Comparison of ENCODE assay signal across 10 cellular contexts in genomic region chr6:109478222-109478805, GRCh38. TPM values are rescaled to one million over a fixed set of nuclear protein-coding genes. Genes with fewer than 3 reads are reported as not detected.
DNase-seq lines count a peak whose midpoint lies in the region; ATAC-seq and TF ChIP-seq lines count a peak whose summit lies in the region.
"Had no signal": no experiment of that assay in that cellular context is flagged by ENCODE, and none has a peak within 500 bp of the region (broad histone marks: within the 10 kb centered on the region; RNA-seq: fewer than 3 reads in every experiment).

No MANE protein-coding gene starts in this region.

- no peaks in the 10 kb centered on the region for H3K9me3 ChIP-seq in SK-N-SH
- H3K9me3 ChIP-seq in OCI-LY1 (ENCODE audit: low read length): no peaks in the 10 kb centered on the region
- H3K9me3 ChIP-seq in effector memory CD4-positive, alpha-beta T cell (ENCODE audit: control insufficient read depth, low read length): no peaks in the 10 kb centered on the region
- peaks cover 0 to 7% of the 10 kb centered on the region in 2 donors for H3K9me3 ChIP-seq in neuronal stem cell (replicated peaks in 1 of 2; ENCODE audit: control insufficient read depth in 2 of 2, insufficient read depth in 1 of 2, low read depth in 1 of 2, low read length in 2 of 2)
- no peaks in the 10 kb centered on the region for H3K9me3 ChIP-seq in uterus

- no peak overlapping the region for H3K18ac ChIP-seq in neuronal stem cell (ENCODE audit: low read length)

- peaks cover 12% of the 10 kb centered on the region; the same call in 1 of the 2 replicates for H4K20me1 ChIP-seq in SK-N-SH (ENCODE audit: insufficient read depth)
- H4K20me1 ChIP-seq in OCI-LY1 (ENCODE audit: insufficient read depth, low read length): no peaks in the 10 kb centered on the region

- 0 out of 4 replicates have a peak overlapping the region, but pooled peaks of 1 of the 2 experiments have one; percentile 25 for H3K4me3 ChIP-seq in SK-N-SH (ENCODE audit: low read depth in 2 of 2, low read length in 1 of 2)
- H3K4me3 ChIP-seq in OCI-LY1 (ENCODE audit: low read depth, low read length, poor library complexity, severe bottlenecking): peak overlapping the region; percentile 95
- H3K4me3 ChIP-seq in effector memory CD4-positive, alpha-beta T cell (ENCODE audit: insufficient read depth, low read depth, low read length, poor library complexity, severe bottlenecking): peak overlapping the region; percentile 20
- no peak overlapping the region for H3K4me3 ChIP-seq in neuronal stem cell (ENCODE audit: low read length in 2 of 2)
- H3K4me3 ChIP-seq in uterus: no peak overlapping the region

- 90% methylated on average over 9 of the region's 9 CpGs for WGBS in SK-N-SH (ENCODE audit: low lambda C conversion rate)
- WGBS in neuronal stem cell (ENCODE audit: extremely low coverage in 2 of 2, insufficient read length in 2 of 2, insufficient replicate concordance in 1 of 2), 2 donors: no CpG with 5 or more reads among the region's 9 CpGs

- ATAC-seq in SK-N-SH treated with all-trans-retinoic acid at 6 μM for 48 hours: no peak
- ATAC-seq in GM18511 (IDR thresholded peaks at IDR 0.05; ENCODE audit: unreplicated experiment): no peak
- ATAC-seq in GM21576 (IDR thresholded peaks at IDR 0.05; ENCODE audit: unreplicated experiment): no peak

- H3K23ac ChIP-seq in neuronal stem cell (ENCODE audit: low read depth, low read length, poor library complexity): no peak overlapping the region

- no peak overlapping the region for H4K8ac ChIP-seq in neuronal stem cell (ENCODE audit: low read depth, low read length)

- no peak overlapping the region for H2BK12ac ChIP-seq in neuronal stem cell (ENCODE audit: low read length)

- H3K36me3 ChIP-seq in SK-N-SH (replicated peaks in 1 of 2; ENCODE audit: control insufficient read depth in 1 of 2, insufficient read depth in 2 of 2, low read length in 1 of 2): peaks cover 36 to 45% of the 10 kb centered on the region in 2 experiments
- peaks cover 80% of the 10 kb centered on the region for H3K36me3 ChIP-seq in OCI-LY1 (ENCODE audit: insufficient read depth, low read length)
- H3K36me3 ChIP-seq in effector memory CD4-positive, alpha-beta T cell (ENCODE audit: control insufficient read depth, insufficient read depth, low read length): peaks cover 28% of the 10 kb centered on the region
- peaks cover 20 to 80% of the 10 kb centered on the region in 2 donors for H3K36me3 ChIP-seq in neuronal stem cell (replicated peaks in 1 of 2; ENCODE audit: control insufficient read depth in 2 of 2, insufficient read depth in 2 of 2, low read length in 2 of 2)
- no peaks in the 10 kb centered on the region for H3K36me3 ChIP-seq in uterus

- H3F3A ChIP-seq in SK-N-SH (replicated peaks; ENCODE audit: insufficient read depth) (no peaks in the 10 kb centered on the region), OCI-LY1 (ENCODE audit: insufficient read depth, low read length) (no peaks in the 10 kb centered on the region)

- H3K14ac ChIP-seq in neuronal stem cell (ENCODE audit: low read length): no peak overlapping the region

- TF ChIP-seq CTCF in SK-N-SH (IDR thresholded peaks at IDR 0.05): no peak
- no peak for TF ChIP-seq CTCF in OCI-LY1 (IDR thresholded peaks at IDR 0.05; ENCODE audit: low read length)
- no peak for TF ChIP-seq CTCF in uterus (IDR thresholded peaks at IDR 0.05)

- H3K27me3 ChIP-seq in SK-N-SH (ENCODE audit: insufficient read depth): no peaks in the 10 kb centered on the region
- no peaks in the 10 kb centered on the region for H3K27me3 ChIP-seq in OCI-LY1 (ENCODE audit: insufficient read depth, low read length)
- H3K27me3 ChIP-seq in effector memory CD4-positive, alpha-beta T cell (replicated peaks; ENCODE audit: control insufficient read depth, insufficient read depth, low read length, poor library complexity, severe bottlenecking): no peaks in the 10 kb centered on the region
- H3K27me3 ChIP-seq in neuronal stem cell (ENCODE audit: control insufficient read depth in 3 of 3, insufficient read depth in 3 of 3, low read depth in 1 of 3, low read length in 3 of 3): no peaks in the 10 kb centered on the region
- H3K27me3 ChIP-seq in uterus: no peaks in the 10 kb centered on the region

- intact Hi-C loops in uterus (cut with DNase I; ENCODE audit: low total_unique reads): no loop called here

- no peak for TF ChIP-seq RAD21 in SK-N-SH (IDR thresholded peaks at IDR 0.05; ENCODE audit: low read length)

- no peak for TF ChIP-seq EP300 in SK-N-SH (IDR thresholded peaks at IDR 0.05; ENCODE audit: borderline replicate concordance in 1 of 2, low read depth in 1 of 2, low read length in 1 of 2)

- CTCF ChIA-PET in SK-N-SH (lab: Yijun Ruan, JAX): no interaction called here

- H3K9me2 ChIP-seq in SK-N-SH (no peaks in the 10 kb centered on the region), OCI-LY1 (ENCODE audit: low read depth, low read length) (no peaks in the 10 kb centered on the region)

- no peak overlapping the region for H2AK5ac ChIP-seq in neuronal stem cell (ENCODE audit: low read depth, low read length)

- H2AFZ ChIP-seq in SK-N-SH (ENCODE audit: low read depth) (no peak overlapping the region), OCI-LY1 (ENCODE audit: low read length) (no peak overlapping the region), neuronal stem cell (ENCODE audit: low read length) (no peak overlapping the region)

- no peak overlapping the region for H2BK120ac ChIP-seq in neuronal stem cell (ENCODE audit: low read depth, low read length)

- peaks cover 65% of the 10 kb centered on the region for H3K79me2 ChIP-seq in SK-N-SH (ENCODE audit: insufficient read depth)
- H3K79me2 ChIP-seq in OCI-LY1 (ENCODE audit: insufficient read depth, low read length): peaks cover 62% of the 10 kb centered on the region

- no peak overlapping the region for H4K91ac ChIP-seq in neuronal stem cell (ENCODE audit: low read depth, low read length, poor library complexity)

- no peaks in the 10 kb centered on the region for H3K79me1 ChIP-seq in neuronal stem cell (ENCODE audit: low read depth, low read length)

- H3K4ac ChIP-seq in neuronal stem cell (ENCODE audit: low read length): no peak overlapping the region

- peaks cover 12 to 14% of the 10 kb centered on the region in 2 experiments; a peak in 3 of 4 replicates for H3K4me1 ChIP-seq in SK-N-SH (ENCODE audit: control insufficient read depth in 1 of 2, insufficient read depth in 2 of 2, low read depth in 1 of 2, low read length in 1 of 2)
- peaks cover 59% of the 10 kb centered on the region for H3K4me1 ChIP-seq in OCI-LY1 (ENCODE audit: insufficient read depth, low read length, severe bottlenecking)
- H3K4me1 ChIP-seq in effector memory CD4-positive, alpha-beta T cell (ENCODE audit: control insufficient read depth, insufficient read depth, low read length, poor library complexity, severe bottlenecking): peaks cover 51% of the 10 kb centered on the region
- H3K4me1 ChIP-seq in neuronal stem cell (ENCODE audit: control insufficient read depth in 2 of 2, insufficient read depth in 1 of 2, low read depth in 1 of 2, low read length in 2 of 2): peaks cover 0 to 5% of the 10 kb centered on the region in 2 donors
- H3K4me1 ChIP-seq in uterus: peaks cover 0 to 9% of the 10 kb centered on the region in 2 donors

- no peak overlapping the region for H2BK5ac ChIP-seq in neuronal stem cell (ENCODE audit: low read length)

- H3K9ac ChIP-seq in SK-N-SH: no peak overlapping the region
- H3K9ac ChIP-seq in OCI-LY1 (ENCODE audit: low read length): peak overlapping the region; percentile 64
- H3K9ac ChIP-seq in neuronal stem cell (ENCODE audit: low read depth, low read length, poor library complexity): no peak overlapping the region

- peak overlapping the region; percentile 56 for H3K4me2 ChIP-seq in SK-N-SH
- peak overlapping the region; percentile 98 for H3K4me2 ChIP-seq in OCI-LY1 (ENCODE audit: low read length)
- H3K4me2 ChIP-seq in neuronal stem cell (ENCODE audit: insufficient read depth, low read length, poor library complexity, severe bottlenecking): no peak overlapping the region

- POLR2A ChIA-PET in SK-N-SH (lab: Yijun Ruan, JAX): no interaction called here

- DNase-seq in SK-N-SH: no peak
- no peak for DNase-seq in effector memory CD4-positive, alpha-beta T cell
- DNase-seq in neuronal stem cell (ENCODE audit: low spot score): no peak
- no peak for DNase-seq in uterus
- DNase-seq: 8988T, NCI-H1436 treated with DMSO at 0.1 percent for 48 hours had no signal

- no peak overlapping the region for H2BK15ac ChIP-seq in neuronal stem cell (ENCODE audit: low read length)

- no peak for TF ChIP-seq POLR2A in uterus (IDR thresholded peaks at IDR 0.05)

- H3K27ac ChIP-seq in SK-N-SH (ENCODE audit: low read depth in 2 of 2, low read length in 1 of 2): no peak overlapping the region
- peak overlapping the region; percentile 80 for H3K27ac ChIP-seq in OCI-LY1 (ENCODE audit: low read depth, low read length, poor library complexity, severe bottlenecking)
- H3K27ac ChIP-seq in effector memory CD4-positive, alpha-beta T cell (ENCODE audit: insufficient read depth, low read length, poor library complexity, severe bottlenecking): peak overlapping the region; percentile 47
- H3K27ac ChIP-seq in neuronal stem cell (replicated peaks; ENCODE audit: low read length): peak overlapping the region; percentile 26
- no peak overlapping the region for H3K27ac ChIP-seq in uterus

TF ChIP-seq in SK-N-SH treated with all-trans-retinoic acid at 6 μM for 48 hours, 23 proteins besides CTCF, POLR2A, EP300 and RAD21 (continues in another document):
- TF ChIP-seq ZNF565 (CRISPR knock-in tag; conservative IDR thresholded peaks at IDR 0.05; ENCODE audit: low read depth): no peak

RNA-seq across cellular contexts. Expression of gene ZBTB24, which starts 4.7 kb away (rescaled TPM):
- 1.7 and 2.1 TPM in 2 replicates for polyA plus RNA-seq in SK-N-SH (2012; rRNA removed)
- 1.7 and 2.0 TPM in 2 replicates for polyA plus RNA-seq in SK-N-SH (2012; cell fraction: cytosol; rRNA removed)
- 1.7 and 2.7 TPM in 2 replicates for polyA plus RNA-seq in SK-N-SH (2012; cell fraction: nucleus; rRNA removed)
- 5.3 TPM for polyA plus RNA-seq in neuronal stem cell (2013, experiment 1 of 2)
- 5.3 TPM for polyA plus RNA-seq in neuronal stem cell (2013, experiment 2 of 2)
- 10 to 100 TPM in 2 of 4 donors, 1 to 10 TPM in 2; 4.4 to 12.6 (median 9.0) TPM for total RNA-seq in uterus

RNA-seq across cellular contexts. Expression of gene MICAL1, which starts 22.7 kb away (rescaled TPM):
- polyA plus RNA-seq in SK-N-SH (2012; rRNA removed): 45.6 and 56.3 TPM in 2 replicates
- polyA plus RNA-seq in SK-N-SH (2012; cell fraction: cytosol; rRNA removed): 11.8 and 17.2 TPM in 2 replicates
- 320 and 340 TPM in 2 replicates for polyA plus RNA-seq in SK-N-SH (2012; cell fraction: nucleus; rRNA removed)
- polyA plus RNA-seq in neuronal stem cell (2013, experiment 1 of 2): 43.9 TPM
- 41.6 TPM for polyA plus RNA-seq in neuronal stem cell (2013, experiment 2 of 2)
- total RNA-seq in uterus: 10 to 100 TPM; 27.2 to 46.1 (median 36.2) TPM

RNA-seq across cellular contexts. Expression of gene SMPD2, which starts 37.8 kb away (rescaled TPM):
- polyA plus RNA-seq in SK-N-SH (2012; rRNA removed): 9.7 and 11.4 TPM in 2 replicates
- polyA plus RNA-seq in SK-N-SH (2012; cell fraction: cytosol; rRNA removed): 4.7 and 6.8 TPM in 2 replicates
- 33.6 and 34.6 TPM in 2 replicates for polyA plus RNA-seq in SK-N-SH (2012; cell fraction: nucleus; rRNA removed)
- 6.4 TPM for polyA plus RNA-seq in neuronal stem cell (2013, experiment 1 of 2)
- 5.9 TPM for polyA plus RNA-seq in neuronal stem cell (2013, experiment 2 of 2)
- 10 to 100 TPM in 2 of 4 donors, 1 to 10 TPM in 2; 2.8 to 16.3 (median 8.5) TPM for total RNA-seq in uterus

RNA-seq across cellular contexts. Expression of gene PPIL6, which starts 37.9 kb away (rescaled TPM):
- 1.1 and 1.9 TPM in 2 replicates for polyA plus RNA-seq in SK-N-SH (2012; rRNA removed)
- polyA plus RNA-seq in SK-N-SH (2012; cell fraction: cytosol; rRNA removed): 1.8 and 3.6 TPM in 2 replicates
- 0.26 and 0.46 TPM in 2 replicates for polyA plus RNA-seq in SK-N-SH (2012; cell fraction: nucleus; rRNA removed)
- 6.1 TPM for polyA plus RNA-seq in neuronal stem cell (2013, experiment 1 of 2)
- polyA plus RNA-seq in neuronal stem cell (2013, experiment 2 of 2): 6.1 TPM
- total RNA-seq in uterus: 10 to 100 TPM in 1 of 4 donors, 1 to 10 TPM in 2, under 1 TPM in 1; 0.59 to 18.0 (median 4.6) TPM

Comparison
In these comparisons a context has a peak if more than half of its experiments do, and no peak if none do; other contexts are left out.
1. H3K27ac ChIP-seq: peak in OCI-LY1 (single experiment), effector memory CD4-positive, alpha-beta T cell (single experiment) and neuronal stem cell (single experiment); none in SK-N-SH (0 of 2) and uterus (0 of 2).
2. H3K4me3 ChIP-seq: peak in OCI-LY1 (single experiment) and effector memory CD4-positive, alpha-beta T cell (single experiment); none in neuronal stem cell (0 of 2) and uterus (0 of 2).